19 cellular contexts compared by ENCODE assay signal in the genomic region with DNA sequence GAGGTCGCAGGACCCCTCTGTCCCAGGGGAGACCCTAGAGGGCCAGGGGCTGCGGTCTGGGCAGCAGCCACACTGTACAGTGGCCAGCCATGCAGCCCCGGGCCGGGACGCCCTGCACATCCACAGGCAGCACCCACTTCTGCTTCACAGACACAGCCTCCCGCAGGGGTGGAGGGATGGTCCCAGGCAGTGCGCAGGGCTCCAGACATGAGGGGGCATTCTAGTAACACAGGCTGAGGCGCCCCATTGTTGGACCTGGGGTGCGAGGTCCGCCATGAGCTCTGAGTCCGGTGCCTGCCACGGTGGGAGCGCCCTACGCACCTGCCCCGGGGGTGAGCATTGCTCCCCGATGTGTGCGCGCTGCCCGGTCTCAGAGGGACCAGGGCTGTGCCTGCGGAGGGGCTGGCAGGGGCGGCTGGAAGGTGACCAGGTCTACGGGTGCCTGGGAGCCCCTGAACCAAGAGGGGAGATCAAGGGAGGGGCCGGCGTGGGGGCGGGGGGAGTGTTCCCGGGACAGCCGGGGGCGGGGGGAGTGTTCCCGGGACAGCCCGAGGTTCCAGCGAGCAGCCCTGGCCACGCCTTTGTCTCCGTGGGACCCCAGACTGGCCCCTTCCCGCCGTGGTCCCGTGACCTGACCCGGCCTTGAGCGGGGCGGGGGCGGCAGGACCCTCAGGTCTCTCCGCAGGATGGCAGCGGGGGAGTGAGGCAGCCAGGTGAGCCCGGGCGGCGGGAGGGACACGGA. TPM values are rescaled to one million over a fixed set of nuclear protein-coding genes. Genes with fewer than 3 reads are reported as not detected.
DNase-seq lines count a peak whose midpoint lies in the region; ATAC-seq and TF ChIP-seq lines count a peak whose summit lies in the region.
"Had no signal": no experiment of that assay in that cellular context is flagged by ENCODE, and none has a peak within 500 bp of the region (broad histone marks: within the 10 kb centered on the region; RNA-seq: fewer than 3 reads in every experiment).

No MANE protein-coding gene starts in this region.

- no peak overlapping the region for H3K4me3 ChIP-seq in HEK293 (ENCODE audit: low read depth, low read length)
- H3K4me3 ChIP-seq in hepatocyte = no peak overlapping the region
- H3K4me3 ChIP-seq in parathyroid adenoma (ENCODE audit: low read depth, low read length) = no peak overlapping the region
- H3K4me3 ChIP-seq: coronary artery, esophagus muscularis mucosa, smooth muscle cell, uterus had no signal

- H3K9ac ChIP-seq in parathyroid adenoma = no peak overlapping the region

- no peaks in the 10 kb centered on the region for H3K36me3 ChIP-seq in HEK293 (ENCODE audit: control insufficient read depth in 2 of 2, insufficient read depth in 1 of 2, low read length in 2 of 2)
- H3K36me3 ChIP-seq in hepatocyte (replicated peaks; ENCODE audit: insufficient read depth, low read depth) = no peaks in the 10 kb centered on the region
- no peaks in the 10 kb centered on the region for H3K36me3 ChIP-seq in parathyroid adenoma (ENCODE audit: control insufficient read depth, insufficient read depth, low read length)
- H3K36me3 ChIP-seq: esophagus muscularis mucosa, heart left ventricle, prostate gland, uterus had no signal

- H3K9me2 ChIP-seq in hepatocyte (replicated peaks; ENCODE audit: insufficient read depth) = no peaks in the 10 kb centered on the region

- H3K27ac ChIP-seq in HEK293 (ENCODE audit: extremely low read depth, low read depth, low read length) (no peak overlapping the region), hepatocyte (no peak overlapping the region), parathyroid adenoma (no peak overlapping the region)
- H3K27ac ChIP-seq: coronary artery, esophagus muscularis mucosa, heart left ventricle, prostate gland, uterus, VCaP had no signal

- peak; percentile 28 for DNase-seq in activated T-cell treated with anti-CD3 and anti-CD28 coated beads, Interleukin-2, amount 50 U/mL, for 1 hour
- no peak for DNase-seq in activated T-cell treated with anti-CD3 and anti-CD28 coated beads for 4 hours
- no peak for DNase-seq in hepatocyte (ENCODE audit: low spot score)
- no peak for DNase-seq in stimulated activated CD8-positive, alpha-beta memory T cell treated with anti-CD3 and anti-CD28 coated beads, Interleukin-4, amount 100 ng/mL, for 48 hours
- DNase-seq in HCEC 1CT = no peak
- DNase-seq: CD4-positive, CD25-positive, alpha-beta regulatory T cell; NCI-H1417 treated with DMSO at 0.1 percent for 48 hours; NCI-H2171 treated with DMSO at 0.1 percent for 48 hours; NCI-H82; uterus had no signal

- CTCF ChIA-PET in HEK293 (lab: Yijun Ruan, JAX) = no interaction called here

- H3K4me1 ChIP-seq in HEK293 (ENCODE audit: control insufficient read depth, insufficient read depth, low read length) (no peaks in the 10 kb centered on the region), hepatocyte (ENCODE audit: insufficient read depth) (peaks cover 11% of the 10 kb centered on the region), parathyroid adenoma (no peaks in the 10 kb centered on the region)
- H3K4me1 ChIP-seq: prostate gland had no signal

- WGBS in hepatocyte (ENCODE audit: low lambda C conversion rate, missing lambda C conversion rate) = 28% methylated on average over 31 of the region's 46 CpGs

- no peaks in the 10 kb centered on the region for H4K20me1 ChIP-seq in hepatocyte (ENCODE audit: insufficient read depth, poor library complexity, severe bottlenecking)

- H2AFZ ChIP-seq in hepatocyte (no peak overlapping the region), parathyroid adenoma (no peak overlapping the region)

- no peak for ATAC-seq in HG03460 (IDR thresholded peaks at IDR 0.05; ENCODE audit: unreplicated experiment)

- H3K4me2 ChIP-seq in hepatocyte (peak overlapping the region; percentile 73), parathyroid adenoma (ENCODE audit: low read length) (peak overlapping the region; percentile 47)
- H3K4me2 ChIP-seq: smooth muscle cell had no signal

- H3K9me3 ChIP-seq in HEK293 (ENCODE audit: control insufficient read depth, insufficient read depth, low read depth, low read length) (no peaks in the 10 kb centered on the region), hepatocyte (ENCODE audit: low read depth) (no peaks in the 10 kb centered on the region), parathyroid adenoma (ENCODE audit: control insufficient read depth, low read length) (no peaks in the 10 kb centered on the region)
- H3K9me3 ChIP-seq: esophagus muscularis mucosa, heart left ventricle, prostate gland, uterus had no signal

- TF ChIP-seq CTCF in HEK293 (tag by site-specific recombination; IDR thresholded peaks at IDR 0.05) = no peak
- TF ChIP-seq CTCF in hepatocyte (IDR thresholded peaks at IDR 0.05; ENCODE audit: poor library complexity) = no peak
- TF ChIP-seq CTCF in parathyroid adenoma (IDR thresholded peaks at IDR 0.05) = no peak

- H3K27me3 ChIP-seq in hepatocyte (peaks cover 48% of the 10 kb centered on the region), parathyroid adenoma (ENCODE audit: control insufficient read depth, insufficient read depth, low read length) (no peaks in the 10 kb centered on the region)

- H3K79me2 ChIP-seq in hepatocyte = no peaks in the 10 kb centered on the region
- no peaks in the 10 kb centered on the region for H3K79me2 ChIP-seq in parathyroid adenoma

- POLR2A ChIA-PET in HEK293 (lab: Yijun Ruan, JAX) = interaction anchor here (0.7 kb wide), 1 partner anchor 10 kb away, joined by 3 read pairs; no protein-coding TSS in a partner anchor

TF ChIP-seq in HEK293, 187 proteins besides CTCF, POLR2A, EP300 and RAD21:
- TF ChIP-seq, protein P1, sequence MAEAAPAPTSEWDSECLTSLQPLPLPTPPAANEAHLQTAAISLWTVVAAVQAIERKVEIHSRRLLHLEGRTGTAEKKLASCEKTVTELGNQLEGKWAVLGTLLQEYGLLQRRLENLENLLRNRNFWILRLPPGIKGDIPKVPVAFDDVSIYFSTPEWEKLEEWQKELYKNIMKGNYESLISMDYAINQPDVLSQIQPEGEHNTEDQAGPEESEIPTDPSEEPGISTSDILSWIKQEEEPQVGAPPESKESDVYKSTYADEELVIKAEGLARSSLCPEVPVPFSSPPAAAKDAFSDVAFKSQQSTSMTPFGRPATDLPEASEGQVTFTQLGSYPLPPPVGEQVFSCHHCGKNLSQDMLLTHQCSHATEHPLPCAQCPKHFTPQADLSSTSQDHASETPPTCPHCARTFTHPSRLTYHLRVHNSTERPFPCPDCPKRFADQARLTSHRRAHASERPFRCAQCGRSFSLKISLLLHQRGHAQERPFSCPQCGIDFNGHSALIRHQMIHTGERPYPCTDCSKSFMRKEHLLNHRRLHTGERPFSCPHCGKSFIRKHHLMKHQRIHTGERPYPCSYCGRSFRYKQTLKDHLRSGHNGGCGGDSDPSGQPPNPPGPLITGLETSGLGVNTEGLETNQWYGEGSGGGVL (tag by site-specific recombination; IDR thresholded peaks at IDR 0.05) = no peak
- TF ChIP-seq ZBTB20 (tag by site-specific recombination; IDR thresholded peaks at IDR 0.05) = peak; percentile 51; the same call in 1 of the 2 replicates
- TF ChIP-seq, protein P2, sequence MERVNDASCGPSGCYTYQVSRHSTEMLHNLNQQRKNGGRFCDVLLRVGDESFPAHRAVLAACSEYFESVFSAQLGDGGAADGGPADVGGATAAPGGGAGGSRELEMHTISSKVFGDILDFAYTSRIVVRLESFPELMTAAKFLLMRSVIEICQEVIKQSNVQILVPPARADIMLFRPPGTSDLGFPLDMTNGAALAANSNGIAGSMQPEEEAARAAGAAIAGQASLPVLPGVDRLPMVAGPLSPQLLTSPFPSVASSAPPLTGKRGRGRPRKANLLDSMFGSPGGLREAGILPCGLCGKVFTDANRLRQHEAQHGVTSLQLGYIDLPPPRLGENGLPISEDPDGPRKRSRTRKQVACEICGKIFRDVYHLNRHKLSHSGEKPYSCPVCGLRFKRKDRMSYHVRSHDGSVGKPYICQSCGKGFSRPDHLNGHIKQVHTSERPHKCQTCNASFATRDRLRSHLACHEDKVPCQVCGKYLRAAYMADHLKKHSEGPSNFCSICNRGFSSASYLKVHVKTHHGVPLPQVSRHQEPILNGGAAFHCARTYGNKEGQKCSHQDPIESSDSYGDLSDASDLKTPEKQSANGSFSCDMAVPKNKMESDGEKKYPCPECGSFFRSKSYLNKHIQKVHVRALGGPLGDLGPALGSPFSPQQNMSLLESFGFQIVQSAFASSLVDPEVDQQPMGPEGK (tag by site-specific recombination; IDR thresholded peaks at IDR 0.05) = peak; percentile 34; the same call in 1 of the 2 replicates
- peak; percentile 92 for TF ChIP-seq ZNF341 (tag by site-specific recombination; IDR thresholded peaks at IDR 0.05; ENCODE audit: low read depth)
- TF ChIP-seq ZNF184 (tag by site-specific recombination; IDR thresholded peaks at IDR 0.05) = no peak
- peak; percentile 28 for TF ChIP-seq ZNF335 (tag by site-specific recombination; conservative IDR thresholded peaks at IDR 0.05)
- peak; percentile 97; the same call in 1 of the 2 replicates for TF ChIP-seq ZNF561 (tag by site-specific recombination; IDR thresholded peaks at IDR 0.05; ENCODE audit: borderline replicate concordance)
- TF ChIP-seq TRIM28 (IDR thresholded peaks at IDR 0.05; ENCODE audit: borderline replicate concordance, low read length) = no peak
- 0 out of 2 replicates have a peak, but pooled peaks have one; percentile 41 for TF ChIP-seq GLIS2 (tag by site-specific recombination; IDR thresholded peaks at IDR 0.05)
- peak; percentile 21; the same call in 1 of the 2 replicates for TF ChIP-seq ZIC2 (tag by site-specific recombination; IDR thresholded peaks at IDR 0.05)
TF ChIP-seq in HEK293: peak in this region for 7.

RNA-seq across cellular contexts. Expression of a gene that starts 4.5 kb away (rescaled TPM):
- 0.32 and 0.93 TPM in 2 replicates for total RNA-seq in hepatocyte
- polyA plus RNA-seq in hepatocyte = 1.8 TPM in 1 of 2 replicates, not detected in the other
- total RNA-seq: smooth muscle cell had no signal

RNA-seq across cellular contexts. Expression of a gene that starts 41.8 kb away (rescaled TPM):
- 21.4 and 36.7 TPM in 2 replicates for total RNA-seq in hepatocyte
- 39.6 and 41.4 TPM in 2 replicates for polyA plus RNA-seq in hepatocyte
